ENCODE assay signal across 11 cellular contexts in genomic region chrX:40132751-40133150, GRCh38. TPM values are rescaled to one million over a fixed set of nuclear protein-coding genes. Genes with fewer than 3 reads are reported as not detected.
A peak's percentile ranks its signal among the peaks of the same experiment; 100 is the strongest.
DNase-seq lines count a peak whose midpoint lies in the region; ATAC-seq and TF ChIP-seq lines count a peak whose summit lies in the region.
"Had no signal": no experiment of that assay in that cellular context is flagged by ENCODE, and none has a peak within 500 bp of the region (broad histone marks: within the 10 kb centered on the region; RNA-seq: fewer than 3 reads in every experiment).

No MANE protein-coding gene starts in this region.

- no peaks in the 10 kb centered on the region for H3K36me3 Mint-ChIP-seq in activated T-helper 2 cell treated with anti-CD3 and anti-CD28 coated beads, Interferon-gamma antibody, Interleukin-2, Interleukin-4, amounts not matched to agents 10 μg/mL and 5 μg/mL and 100 μg/mL, durations not matched to agents 14 hours and 24 hours and 36 hours (ENCODE audit: low read depth)

- H3K4me3 ChIP-seq in HCT116 (replicated peaks in 1 of 2; ENCODE audit: low read depth in 1 of 2, low read length in 2 of 2) = 0 out of 4 replicates have a peak overlapping the region, but pooled peaks of 1 of the 2 experiments have one; percentile 18
- no peak overlapping the region for H3K4me3 ChIP-seq in body of pancreas
- H3K4me3 ChIP-seq in hepatocyte = no peak overlapping the region
- H3K4me3 ChIP-seq in suprapubic skin = no peak overlapping the region
- H3K4me3 ChIP-seq in effector memory CD4-positive, alpha-beta T cell (ENCODE audit: insufficient read depth, low read depth, low read length, poor library complexity, severe bottlenecking) = no peak overlapping the region

- BruUV-seq in HCT116 (replicated peaks; lab: Mats Ljungman, UMichigan) = no TSS peak

- WGBS in body of pancreas, 2 donors = 9 to 25% methylated on average over 7 of the region's 7 CpGs
- 81% methylated on average over 7 of the region's 7 CpGs for WGBS in hepatocyte (ENCODE audit: low lambda C conversion rate, missing lambda C conversion rate)
- WGBS in suprapubic skin = 49% methylated on average over 7 of the region's 7 CpGs

- DNase-seq in HCT116 (ENCODE audit: low read depth, low spot score) (peak; percentile 48), body of pancreas (peak; percentile 75 to 86 (median 80)), hepatocyte (ENCODE audit: low spot score) (peak; percentile 66), suprapubic skin (ENCODE audit: low spot score in 2 of 2) (peak in 1 of 2 donors; percentile 86)
- no peak for DNase-seq in activated T-helper 2 cell treated with anti-CD3 and anti-CD28 coated beads, Interferon-gamma antibody, Interleukin-2, Interleukin-4, amounts not matched to agents 10 μg/mL and 5 μg/mL and 100 μg/mL, durations not matched to agents 14 hours and 24 hours and 36 hours (ENCODE audit: low spot score)
- no peak for DNase-seq in effector memory CD4-positive, alpha-beta T cell
- DNase-seq: activated CD4-positive, CD25-positive, alpha-beta regulatory T cell treated with anti-CD3 and anti-CD28 coated beads, Interleukin-2, amount 50 U/mL, for 72 hours; NCI-H446 treated with DMSO at 0.1 percent for 48 hours had no signal

- no peaks in the 10 kb centered on the region for H3K4me1 Mint-ChIP-seq in activated T-helper 2 cell treated with anti-CD3 and anti-CD28 coated beads, Interferon-gamma antibody, Interleukin-2, Interleukin-4, amounts not matched to agents 10 μg/mL and 5 μg/mL and 100 μg/mL, durations not matched to agents 14 hours and 24 hours and 36 hours (ENCODE audit: low read depth)
- H3K4me1 Mint-ChIP-seq: central memory CD8-positive, alpha-beta T cell had no signal

- H3K27ac Mint-ChIP-seq in activated T-helper 2 cell treated with anti-CD3 and anti-CD28 coated beads, Interferon-gamma antibody, Interleukin-2, Interleukin-4, amounts not matched to agents 10 μg/mL and 5 μg/mL and 100 μg/mL, durations not matched to agents 14 hours and 24 hours and 36 hours = no peak overlapping the region

- H3K9me3 ChIP-seq in HCT116 (ENCODE audit: control insufficient read depth in 1 of 2, insufficient read depth in 1 of 2, low read depth in 1 of 2, low read length in 2 of 2) (no peaks in the 10 kb centered on the region), body of pancreas (no peaks in the 10 kb centered on the region), hepatocyte (ENCODE audit: low read depth) (no peaks in the 10 kb centered on the region), suprapubic skin (no peaks in the 10 kb centered on the region)
- H3K9me3 ChIP-seq in effector memory CD4-positive, alpha-beta T cell (ENCODE audit: control insufficient read depth, low read length) = no peaks in the 10 kb centered on the region

- no peak for TF ChIP-seq CTCF in HCT116 (IDR thresholded peaks at IDR 0.05 in 2 of 3, conservative IDR thresholded peaks at IDR 0.05 in 1 of 3; ENCODE audit: borderline replicate concordance in 1 of 3, insufficient read depth in 1 of 3, low read depth in 2 of 3, low read length in 2 of 3)
- no peak for TF ChIP-seq CTCF in body of pancreas (IDR thresholded peaks at IDR 0.05)
- TF ChIP-seq CTCF in hepatocyte (IDR thresholded peaks at IDR 0.05; ENCODE audit: poor library complexity) = no peak
- no peak for TF ChIP-seq CTCF in suprapubic skin (IDR thresholded peaks at IDR 0.05)

- peak overlapping the region; percentile 67 for H3K9ac ChIP-seq in HCT116 (ENCODE audit: low read length)

- no peaks in the 10 kb centered on the region for H3K9me3 Mint-ChIP-seq in activated T-helper 2 cell treated with anti-CD3 and anti-CD28 coated beads, Interferon-gamma antibody, Interleukin-2, Interleukin-4, amounts not matched to agents 10 μg/mL and 5 μg/mL and 100 μg/mL, durations not matched to agents 14 hours and 24 hours and 36 hours
- H3K9me3 Mint-ChIP-seq: central memory CD8-positive, alpha-beta T cell had no signal

- H3K9me2 ChIP-seq in HCT116 (ENCODE audit: insufficient read depth) (no peaks in the 10 kb centered on the region), hepatocyte (replicated peaks; ENCODE audit: insufficient read depth) (no peaks in the 10 kb centered on the region)

- H3K27ac ChIP-seq in HCT116 (ENCODE audit: low read depth, low read length) = peak overlapping the region; percentile 81
- peak overlapping the region; percentile 12 to 56 (median 39) for H3K27ac ChIP-seq in body of pancreas
- H3K27ac ChIP-seq in hepatocyte = peak overlapping the region; percentile 53
- peak overlapping the region; percentile 56 for H3K27ac ChIP-seq in suprapubic skin
- no peak overlapping the region for H3K27ac ChIP-seq in effector memory CD4-positive, alpha-beta T cell (ENCODE audit: insufficient read depth, low read length, poor library complexity, severe bottlenecking)

- no peak overlapping the region for H2AFZ ChIP-seq in HCT116 (ENCODE audit: low read depth, low read length, poor library complexity, severe bottlenecking)
- no peak overlapping the region for H2AFZ ChIP-seq in hepatocyte

- H3K27me3 ChIP-seq in HCT116 (ENCODE audit: insufficient read depth, low read length) = no peaks in the 10 kb centered on the region
- no peaks in the 10 kb centered on the region for H3K27me3 ChIP-seq in body of pancreas
- no peaks in the 10 kb centered on the region for H3K27me3 ChIP-seq in hepatocyte
- H3K27me3 ChIP-seq in suprapubic skin = no peaks in the 10 kb centered on the region
- H3K27me3 ChIP-seq in effector memory CD4-positive, alpha-beta T cell (replicated peaks; ENCODE audit: control insufficient read depth, insufficient read depth, low read length, poor library complexity, severe bottlenecking) = no peaks in the 10 kb centered on the region

- intact Hi-C loops in HCT116 (cut with micrococcal nuclease) = no loop called here
- intact Hi-C loops in body of pancreas (cut with DNase I) = no loop called here
- intact Hi-C loops in activated T-helper 2 cell treated with anti-CD3 and anti-CD28 coated beads, Interferon-gamma antibody, Interleukin-2, Interleukin-4, amounts not matched to agents 10 μg/mL and 5 μg/mL and 100 μg/mL, durations not matched to agents 14 hours and 24 hours and 36 hours (cut with micrococcal nuclease) = no loop called here

- H3K4me3 Mint-ChIP-seq in activated T-helper 2 cell treated with anti-CD3 and anti-CD28 coated beads, Interferon-gamma antibody, Interleukin-2, Interleukin-4, amounts not matched to agents 10 μg/mL and 5 μg/mL and 100 μg/mL, durations not matched to agents 14 hours and 24 hours and 36 hours (ENCODE audit: low read depth) = no peak overlapping the region
- H3K4me3 Mint-ChIP-seq: central memory CD8-positive, alpha-beta T cell had no signal

- CTCF ChIA-PET in HCT116 (lab: Charles Lee) = no interaction called here

- H3K27me3 Mint-ChIP-seq in activated T-helper 2 cell treated with anti-CD3 and anti-CD28 coated beads, Interferon-gamma antibody, Interleukin-2, Interleukin-4, amounts not matched to agents 10 μg/mL and 5 μg/mL and 100 μg/mL, durations not matched to agents 14 hours and 24 hours and 36 hours (ENCODE audit: low read depth) = no peaks in the 10 kb centered on the region
- H3K27me3 Mint-ChIP-seq: central memory CD8-positive, alpha-beta T cell had no signal

- TF ChIP-seq POLR2A in HCT116 (IDR thresholded peaks at IDR 0.05; ENCODE audit: borderline replicate concordance, extremely low read depth, insufficient read depth, insufficient read length) (no peak), body of pancreas (IDR thresholded peaks at IDR 0.05) (no peak), suprapubic skin (IDR thresholded peaks at IDR 0.05) (no peak)

- H3K36me3 ChIP-seq in HCT116 (ENCODE audit: control insufficient read depth in 1 of 2, insufficient read depth in 2 of 2, low read length in 2 of 2) (no peaks in the 10 kb centered on the region), body of pancreas (replicated peaks in 1 of 2; ENCODE audit: insufficient read depth in 1 of 2, low read depth in 2 of 2) (no peaks in the 10 kb centered on the region), hepatocyte (replicated peaks; ENCODE audit: insufficient read depth, low read depth) (no peaks in the 10 kb centered on the region), suprapubic skin (no peaks in the 10 kb centered on the region)
- no peaks in the 10 kb centered on the region for H3K36me3 ChIP-seq in effector memory CD4-positive, alpha-beta T cell (ENCODE audit: control insufficient read depth, insufficient read depth, low read length)

- H3K79me2 ChIP-seq in HCT116 (ENCODE audit: insufficient read depth, low read length) = peaks cover 5% of the 10 kb centered on the region
- H3K79me2 ChIP-seq in hepatocyte = no peaks in the 10 kb centered on the region

- H3K4me2 ChIP-seq in HCT116 (ENCODE audit: low read length) = peak overlapping the region; percentile 67
- no peak overlapping the region for H3K4me2 ChIP-seq in hepatocyte

- no peak for TF ChIP-seq EP300 in suprapubic skin (IDR thresholded peaks at IDR 0.05)

- POLR2A ChIA-PET in HCT116 (lab: Charles Lee) = interaction anchor here (1.2 to 1.9 kb wide), 4 partner anchors 9 to 34 kb away, joined by 3 to 6 read pairs (median 4); no protein-coding TSS in a partner anchor

- H3K4me1 ChIP-seq in HCT116 (ENCODE audit: control insufficient read depth in 1 of 2, insufficient read depth in 2 of 2, low read length in 2 of 2) = peaks cover 46 to 58% of the 10 kb centered on the region in 2 experiments
- H3K4me1 ChIP-seq in body of pancreas = no peaks in the 10 kb centered on the region
- no peaks in the 10 kb centered on the region for H3K4me1 ChIP-seq in hepatocyte (ENCODE audit: insufficient read depth)
- peaks cover 11% of the 10 kb centered on the region for H3K4me1 ChIP-seq in suprapubic skin
- no peaks in the 10 kb centered on the region for H3K4me1 ChIP-seq in effector memory CD4-positive, alpha-beta T cell (ENCODE audit: control insufficient read depth, insufficient read depth, low read length, poor library complexity, severe bottlenecking)

- ATAC-seq in HCT116 (peak; percentile 61), body of pancreas (peak; percentile 95), HG02970 (IDR thresholded peaks at IDR 0.05; ENCODE audit: low FRiP score, unreplicated experiment) (no peak), GM18511 (IDR thresholded peaks at IDR 0.05; ENCODE audit: unreplicated experiment) (no peak)

- H4K20me1 ChIP-seq in HCT116 (ENCODE audit: insufficient read depth) = no peaks in the 10 kb centered on the region
- H4K20me1 ChIP-seq in hepatocyte (ENCODE audit: insufficient read depth, poor library complexity, severe bottlenecking) = no peaks in the 10 kb centered on the region

- no peak for TF ChIP-seq RAD21 in HCT116 (IDR thresholded peaks at IDR 0.05; ENCODE audit: low read depth)

- RAD21 ChIA-PET in HCT116 (lab: Charles Lee; ENCODE audit: low non-redundant PET in 1 of 2, low total read pairs in 2 of 2, uncharacterized antibody in 2 of 2, unreplicated experiment in 2 of 2) = no interaction called here

TF ChIP-seq in HCT116, 20 proteins besides CTCF, POLR2A, EP300 and RAD21 (continues in another document):
- no peak for TF ChIP-seq EZH2phosphoT487 (IDR thresholded peaks at IDR 0.05; ENCODE audit: borderline replicate concordance)

RNA-seq across cellular contexts. Expression of gene BCOR, which starts 35.0 kb away (rescaled TPM):
- total RNA-seq in HCT116 (2021; ENCODE audit: unreplicated experiment) (35.1 TPM), body of pancreas (10 to 100 TPM; 13.2 to 23.6 TPM), hepatocyte (22.7 and 22.9 TPM in 2 replicates), suprapubic skin (10 to 100 TPM; 20.9 to 36.0 (median 32.5) TPM)
- polyA plus RNA-seq in HCT116 (2012) = 12.3 and 14.5 TPM in 2 replicates
- 13.6 and 15.3 TPM in 2 replicates for polyA plus RNA-seq in hepatocyte
- 74.6 and 82.2 TPM in 2 replicates for total RNA-seq in activated T-helper 2 cell treated with anti-CD3 and anti-CD28 coated beads, Interferon-gamma antibody, Interleukin-2, Interleukin-4, amounts not matched to agents 10 μg/mL and 5 μg/mL and 100 μg/mL, durations not matched to agents 14 hours and 24 hours and 36 hours

Comparison
In these comparisons a context has a peak if more than half of its experiments do, and no peak if none do; other contexts are left out.
1. ATAC-seq: peak in HCT116 (single experiment) and body of pancreas (single experiment); none in HG02970 (single experiment) and GM18511 (single experiment).
2. DNase-seq: peak in HCT116 (single experiment), body of pancreas (4 of 4) and hepatocyte (single experiment); none in activated T-helper 2 cell treated with anti-CD3 and anti-CD28 coated beads, Interferon-gamma antibody, Interleukin-2, Interleukin-4, amounts not matched to agents 10 μg/mL and 5 μg/mL and 100 μg/mL, durations not matched to agents 14 hours and 24 hours and 36 hours (single experiment) and effector memory CD4-positive, alpha-beta T cell (0 of 3).